ENCODE assay signal across 1 cellular context in genomic region chr7:112869111-112869774, GRCh38.
TF ChIP-seq lines count a peak whose summit lies in the region.

No MANE protein-coding gene starts in this region.

TF ChIP-seq in K562, 482 proteins besides CTCF, POLR2A, EP300 and RAD21 (continued from another document and continues in another):
- TF ChIP-seq USF1 (CRISPR knock-in tag; IDR thresholded peaks at IDR 0.05) = no peak
- TF ChIP-seq SIN3B (IDR thresholded peaks at IDR 0.05; ENCODE audit: low read depth) = no peak
- no peak for TF ChIP-seq TRIM25 (IDR thresholded peaks at IDR 0.05; ENCODE audit: borderline replicate concordance)
- no peak for TF ChIP-seq RBM15 (IDR thresholded peaks at IDR 0.05; ENCODE audit: insufficient read depth, low read length)
- no peak for TF ChIP-seq NCOR1 (IDR thresholded peaks at IDR 0.05)
- TF ChIP-seq ATF2 (CRISPR knock-in tag; IDR thresholded peaks at IDR 0.05) = no peak
- TF ChIP-seq TFE3 (CRISPR knock-in tag; IDR thresholded peaks at IDR 0.05) = no peak
- no peak for TF ChIP-seq ZNF134 (CRISPR knock-in tag; conservative IDR thresholded peaks at IDR 0.05)
- TF ChIP-seq DEAF1 (CRISPR knock-in tag; IDR thresholded peaks at IDR 0.05) = peak; percentile 66
- no peak for TF ChIP-seq DNMT1 (IDR thresholded peaks at IDR 0.05)
- TF ChIP-seq ZNF551 (CRISPR knock-in tag; IDR thresholded peaks at IDR 0.05) = no peak
- TF ChIP-seq POLR2G (IDR thresholded peaks at IDR 0.05; ENCODE audit: low read depth, low read length) = no peak
- no peak for TF ChIP-seq MYBL2 (IDR thresholded peaks at IDR 0.05; ENCODE audit: low read depth)
- no peak for TF ChIP-seq MYBL2 (CRISPR knock-in tag; IDR thresholded peaks at IDR 0.05; ENCODE audit: borderline replicate concordance)
- TF ChIP-seq KLF16 (IDR thresholded peaks at IDR 0.05) = 0 out of 2 replicates have a peak, but pooled peaks have one; percentile 62
- no peak for TF ChIP-seq ZNF3 (CRISPR knock-in tag; IDR thresholded peaks at IDR 0.05)
- TF ChIP-seq MGA (IDR thresholded peaks at IDR 0.05) = no peak
- TF ChIP-seq ZFP91 (CRISPR knock-in tag; IDR thresholded peaks at IDR 0.05) = no peak
- no peak for TF ChIP-seq ZNF830 (CRISPR knock-in tag; IDR thresholded peaks at IDR 0.05)
- no peak for TF ChIP-seq TBP (optimal IDR thresholded peaks at IDR 0.05; ENCODE audit: low read depth, low read length)
- TF ChIP-seq THAP12 (CRISPR knock-in tag; IDR thresholded peaks at IDR 0.05) = no peak
- no peak for TF ChIP-seq E2F8 (IDR thresholded peaks at IDR 0.05; ENCODE audit: low read depth, partially characterized antibody)
- no peak for TF ChIP-seq ZFP1 (CRISPR knock-in tag; IDR thresholded peaks at IDR 0.05)
